In the genomic region with DNA sequence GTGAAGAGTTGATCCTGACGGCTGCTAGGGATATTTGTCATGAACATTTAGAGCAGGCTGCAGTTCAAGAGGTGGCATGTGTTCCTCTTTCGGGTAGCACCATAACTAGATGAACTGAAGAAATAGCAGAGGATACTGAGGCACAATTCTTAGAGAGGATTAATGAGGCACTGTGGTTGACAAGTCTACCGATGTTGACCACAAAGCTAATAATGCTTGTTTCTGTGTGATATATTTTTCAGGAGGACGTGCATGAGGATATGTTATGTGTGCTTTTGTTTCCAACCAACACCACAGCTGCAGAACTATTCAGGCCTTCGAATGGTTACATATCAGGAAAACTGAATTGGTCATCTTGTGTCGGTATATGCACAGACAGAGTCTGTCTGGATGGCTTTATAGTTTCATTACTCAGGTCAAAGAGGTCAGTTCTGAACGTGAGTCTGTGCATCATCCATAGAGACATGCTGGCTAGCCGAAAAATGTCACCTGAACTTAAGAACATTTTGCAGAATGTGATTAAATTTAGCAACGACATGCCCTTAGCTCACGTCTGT, we compare ENCODE assay signal across 22 cellular contexts.
"Had no signal": no experiment of that assay in that cellular context is flagged by ENCODE, and none has a peak within 500 bp of the region (broad histone marks: within the 10 kb centered on the region; RNA-seq: fewer than 3 reads in every experiment).

No MANE protein-coding gene starts in this region.

- H3K36me3 Mint-ChIP-seq: T-cell had no signal

- H3K27ac Mint-ChIP-seq: T-cell had no signal

- H3K27ac ChIP-seq: Peyer's patch, SJSA1, SK-N-MC had no signal

- H3K27me3 ChIP-seq: Peyer's patch, SJSA1 had no signal

- H3K4me3 ChIP-seq: Peyer's patch, SJSA1, SK-N-MC had no signal

- H3K36me3 ChIP-seq: Peyer's patch, SJSA1 had no signal

- H3K4me1 ChIP-seq: Peyer's patch had no signal

- DNase-seq: Kasumi-1, KG1, MM.1S, NCI-H1092 treated with DMSO at 0.1 percent for 48 hours, NCI-H1436, NCI-H187, NCI-H2029, NCI-H2081 treated with DMSO at 0.1 percent for 48 hours, NCI-H2171, NCI-H226, NCI-H446, NCI-H510A, NCI-H524 treated with DMSO at 0.1 percent for 48 hours, NCI-H69, NCI-H774, Peyer's patch, SHP77 treated with DMSO at 0.1 percent for 48 hours, T-cell had no signal

- H3K4me1 Mint-ChIP-seq: T-cell had no signal

- H3K4me3 Mint-ChIP-seq: T-cell had no signal

- H3K9me3 ChIP-seq: Peyer's patch, SJSA1 had no signal

- ATAC-seq: PC-3, Right ventricle myocardium inferior, T-cell had no signal
